ENCODE assay signal across 20 cellular contexts in the genomic region with DNA sequence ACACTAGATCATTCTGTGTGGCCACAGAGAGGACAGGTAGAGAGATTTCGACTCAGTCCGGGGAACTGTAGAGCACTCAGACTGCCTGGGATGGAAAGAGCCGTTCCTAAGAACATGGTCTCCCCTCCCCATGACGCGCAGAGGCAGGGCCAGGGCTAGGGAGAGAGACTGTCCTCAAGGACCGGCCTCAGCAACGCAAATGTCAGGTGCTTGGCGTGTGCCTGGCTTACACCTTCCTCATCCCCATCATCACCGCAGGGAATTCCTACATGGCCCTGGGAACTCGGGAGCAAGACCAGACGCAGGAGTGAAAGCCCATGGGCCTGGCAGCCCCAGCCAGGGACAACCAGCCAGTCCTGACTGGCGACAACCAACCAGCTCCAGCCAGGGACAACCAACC.
"Had no signal": no experiment of that assay in that cellular context is flagged by ENCODE, and none has a peak within 500 bp of the region (broad histone marks: within the 10 kb centered on the region; RNA-seq: fewer than 3 reads in every experiment).

No MANE protein-coding gene starts in this region.

- H3K4me3 Mint-ChIP-seq: activated B cell treated with CpG ODN at 0.5 μM for 24 hours; activated CD4-positive, alpha-beta T cell treated with anti-CD3 and anti-CD28 coated beads, Interleukin-2, amount 10 ng/mL, durations not matched to agents 24 days and 14 days; activated CD8-positive, alpha-beta T cell treated with anti-CD3 and anti-CD28 coated beads, Interleukin-2, amount 10 ng/mL, durations not matched to agents 7 days and 5 days; activated naive CD8-positive, alpha-beta T cell; endodermal cell; stimulated activated memory B cell treated with anti-CD40 and anti-IgM and Interleukin-4, amounts not matched to agents 10 μg/mL and 1 μg/mL and 100 μg/mL, for 72 hours had no signal

- H3K9me3 ChIP-seq: gastroesophageal sphincter, heart right ventricle, neutrophil, tibial nerve had no signal

- H3K27me3 Mint-ChIP-seq: activated naive CD8-positive, alpha-beta T cell had no signal

- H3K27ac ChIP-seq: gastroesophageal sphincter, heart right ventricle, neutrophil had no signal

- ATAC-seq: activated CD8-positive, alpha-beta T cell treated with anti-CD3 and anti-CD28 coated beads, Interleukin-2, amount 10 ng/mL, durations not matched to agents 7 days and 5 days; gastroesophageal sphincter; heart right ventricle; left cardiac atrium; stimulated activated memory B cell treated with anti-CD40 and anti-IgM and Interleukin-4, amounts not matched to agents 10 μg/mL and 1 μg/mL and 100 μg/mL, for 72 hours had no signal

- FAIRE-seq: TTC549 had no signal

- H3K9me3 Mint-ChIP-seq: activated B cell treated with CpG ODN at 0.5 μM for 24 hours; activated CD4-positive, alpha-beta T cell treated with anti-CD3 and anti-CD28 coated beads, Interleukin-2, amount 10 ng/mL, durations not matched to agents 24 days and 14 days; endodermal cell; stimulated activated memory B cell treated with anti-CD40 and anti-IgM and Interleukin-4, amounts not matched to agents 10 μg/mL and 1 μg/mL and 100 μg/mL, for 72 hours had no signal

- DNase-seq: activated B cell treated with CpG ODN at 0.5 μM for 24 hours; activated CD4-positive, alpha-beta T cell treated with anti-CD3 and anti-CD28 coated beads, Interleukin-2, amount 10 ng/mL, durations not matched to agents 24 days and 14 days; activated CD8-positive, alpha-beta memory T cell treated with anti-CD3 and anti-CD28 coated beads, Interleukin-2, amount 50 U/mL, for 4 hours; activated CD8-positive, alpha-beta T cell treated with anti-CD3 and anti-CD28 coated beads, Interleukin-2, amount 10 ng/mL, durations not matched to agents 7 days and 5 days; activated gamma-delta T cell; activated T-cell treated with anti-CD3 and anti-CD28 coated beads, Interleukin-2, amount 50 U/mL, for 48 hours; cerebellar nuclear complex; endodermal cell; erythroblast; heart right ventricle; left cardiac atrium; stimulated activated CD4-positive, alpha-beta T cell treated with anti-CD3 and anti-CD28 coated beads, Interleukin-2, amount 100 ng/mL, for 48 hours; T-helper 2 cell had no signal

- H3K27ac Mint-ChIP-seq: activated B cell treated with CpG ODN at 0.5 μM for 24 hours; activated CD4-positive, alpha-beta T cell treated with anti-CD3 and anti-CD28 coated beads, Interleukin-2, amount 10 ng/mL, durations not matched to agents 24 days and 14 days; activated CD8-positive, alpha-beta T cell treated with anti-CD3 and anti-CD28 coated beads, Interleukin-2, amount 10 ng/mL, durations not matched to agents 7 days and 5 days; activated naive CD8-positive, alpha-beta T cell; endodermal cell; stimulated activated memory B cell treated with anti-CD40 and anti-IgM and Interleukin-4, amounts not matched to agents 10 μg/mL and 1 μg/mL and 100 μg/mL, for 72 hours had no signal

- H3K4me3 ChIP-seq: gastroesophageal sphincter, heart right ventricle, lung, tibial nerve had no signal

- H3K36me3 Mint-ChIP-seq: activated naive CD8-positive, alpha-beta T cell; stimulated activated memory B cell treated with anti-CD40 and anti-IgM and Interleukin-4, amounts not matched to agents 10 μg/mL and 1 μg/mL and 100 μg/mL, for 72 hours had no signal

- H3K36me3 ChIP-seq: gastroesophageal sphincter, heart right ventricle, neutrophil, tibial nerve had no signal

- H3K27me3 ChIP-seq: gastroesophageal sphincter, heart right ventricle, neutrophil, tibial nerve had no signal
